Comparison of ENCODE assay signal across 10 cellular contexts in the genomic region with DNA sequence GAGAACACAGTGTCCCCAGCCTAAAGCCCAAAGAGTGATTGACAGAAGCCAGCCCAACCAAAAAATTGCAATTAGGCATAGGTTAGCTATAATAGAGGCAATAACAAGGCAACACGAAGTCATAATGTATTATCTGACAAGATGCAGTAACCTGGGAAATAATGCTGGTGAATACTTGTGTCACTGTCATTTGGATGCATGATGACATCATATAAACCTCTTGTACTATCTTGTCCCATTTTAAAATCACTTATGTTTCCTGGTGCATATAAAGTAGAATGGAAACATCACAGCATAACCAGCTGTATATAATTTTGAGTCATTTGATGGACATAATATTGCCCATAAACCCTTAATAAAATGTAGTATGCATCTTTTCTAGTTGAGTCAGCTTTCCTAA.
"Had no signal": no experiment of that assay in that cellular context is flagged by ENCODE, and none has a peak within 500 bp of the region (broad histone marks: within the 10 kb centered on the region; RNA-seq: fewer than 3 reads in every experiment).

No MANE protein-coding gene starts in this region.

- ATAC-seq: K562 had no signal

- FAIRE-seq: K562 had no signal

- H3K27ac Mint-ChIP-seq: HFFc6 had no signal

- H3K9me3 ChIP-seq: HAP-1 had no signal

- H3K27ac ChIP-seq: GM23248, HL-60 had no signal

- H3K4me1 ChIP-seq: HAP-1 had no signal

- H3K36me3 ChIP-seq: HAP-1 had no signal

- H3K4me3 ChIP-seq: GM23248, HAP-1, K562 had no signal

- H3K4me3 Mint-ChIP-seq: HFFc6 had no signal

- DNase-seq: GM23248, GOT3, H7, HFFc6, IMR-90, Kasumi-1, KG1 had no signal
